ENCODE assay signal across 10 cellular contexts in genomic region chr5:1325870-1326546, GRCh38. TPM values are rescaled to one million over a fixed set of nuclear protein-coding genes. Genes with fewer than 3 reads are reported as not detected.
DNase-seq lines count a peak whose midpoint lies in the region; ATAC-seq and TF ChIP-seq lines count a peak whose summit lies in the region.
"Had no signal": no experiment of that assay in that cellular context is flagged by ENCODE, and none has a peak within 500 bp of the region (broad histone marks: within the 10 kb centered on the region; RNA-seq: fewer than 3 reads in every experiment).

No MANE protein-coding gene starts in this region.

- no peak for TF ChIP-seq CTCF in cardiac muscle cell (IDR thresholded peaks at IDR 0.05; ENCODE audit: low read depth, low read length)
- TF ChIP-seq CTCF in heart right ventricle (IDR thresholded peaks at IDR 0.05) = no peak
- TF ChIP-seq CTCF in RWPE2 (IDR thresholded peaks at IDR 0.05; ENCODE audit: poor library complexity, severe bottlenecking) = no peak
- no peak for TF ChIP-seq CTCF in upper lobe of right lung (IDR thresholded peaks at IDR 0.05)

- peak overlapping the region; percentile 62 for H3K27ac ChIP-seq in cardiac muscle cell
- H3K27ac ChIP-seq in heart right ventricle = no peak overlapping the region
- peak overlapping the region; percentile 100 for H3K27ac ChIP-seq in RWPE2 (ENCODE audit: poor library complexity, severe bottlenecking)
- H3K27ac ChIP-seq in upper lobe of right lung = no peak overlapping the region

- H3K4me1 ChIP-seq in cardiac muscle cell (ENCODE audit: low read depth) = no peaks in the 10 kb centered on the region
- no peaks in the 10 kb centered on the region for H3K4me1 ChIP-seq in heart right ventricle
- peaks cover 35% of the 10 kb centered on the region for H3K4me1 ChIP-seq in RWPE2 (ENCODE audit: insufficient read depth, poor library complexity, severe bottlenecking)
- peaks cover 10% of the 10 kb centered on the region for H3K4me1 ChIP-seq in upper lobe of right lung
- H3K4me1 ChIP-seq: ascending aorta had no signal

- intact Hi-C loops in heart right ventricle (cut with DNase I) (no loop called here), upper lobe of right lung (cut with DNase I) (no loop called here)

- WGBS in heart right ventricle, 2 donors = 89 to 91% methylated on average over 22 of the region's 22 CpGs

- H3K9me3 ChIP-seq in cardiac muscle cell (ENCODE audit: low read depth) = no peaks in the 10 kb centered on the region
- H3K9me3 ChIP-seq in heart right ventricle = no peaks in the 10 kb centered on the region
- no peaks in the 10 kb centered on the region for H3K9me3 ChIP-seq in RWPE2 (ENCODE audit: severe bottlenecking)
- no peaks in the 10 kb centered on the region for H3K9me3 ChIP-seq in upper lobe of right lung
- H3K9me3 ChIP-seq: ascending aorta had no signal

- H3K4me3 ChIP-seq in cardiac muscle cell (no peak overlapping the region), heart right ventricle (no peak overlapping the region), RWPE2 (ENCODE audit: severe bottlenecking) (no peak overlapping the region), upper lobe of right lung (no peak overlapping the region)
- H3K4me3 ChIP-seq: ascending aorta had no signal

- ATAC-seq in heart right ventricle (no peak), RWPE2 (ENCODE audit: low read depth) (peak; percentile 8; the same call in 1 of the 3 replicates), upper lobe of right lung (no peak), HG03025 (IDR thresholded peaks at IDR 0.05; ENCODE audit: low FRiP score, unreplicated experiment) (no peak)

- no peak for DNase-seq in cardiac muscle cell (ENCODE audit: low read depth in 1 of 2, low spot score in 1 of 2)
- DNase-seq in heart right ventricle = no peak
- DNase-seq in RWPE2 (ENCODE audit: low spot score) = peak; percentile 74
- DNase-seq in islet precursor cell = peak; percentile 41
- DNase-seq in upper lobe of right lung = peak; percentile 60
- no peak for DNase-seq in H4 (ENCODE audit: low spot score)
- no peak for DNase-seq in NCI-H524 treated with DMSO at 0.1 percent for 48 hours (lab: John Stamatoyannopoulos, UW)

- H3K27me3 ChIP-seq in cardiac muscle cell (no peaks in the 10 kb centered on the region), heart right ventricle (no peaks in the 10 kb centered on the region), RWPE2 (ENCODE audit: insufficient read depth, poor library complexity, severe bottlenecking) (no peaks in the 10 kb centered on the region), upper lobe of right lung (no peaks in the 10 kb centered on the region)
- H3K27me3 ChIP-seq: ascending aorta had no signal

- H3K36me3 ChIP-seq in cardiac muscle cell (peaks cover 9% of the 10 kb centered on the region), heart right ventricle (peaks cover 0 to 69% (median 39%) of the 10 kb centered on the region in 9 donors), RWPE2 (ENCODE audit: low read depth) (peaks cover 56% of the 10 kb centered on the region), upper lobe of right lung (peaks cover 63% of the 10 kb centered on the region)

RNA-seq across cellular contexts. Expression of gene CLPTM1L, which starts 18.9 kb away (rescaled TPM):
- 78.4 and 109 TPM in 2 replicates for total RNA-seq in cardiac muscle cell
- polyA plus RNA-seq in cardiac muscle cell = 108 and 154 TPM in 2 replicates
- total RNA-seq in heart right ventricle = 10 to 100 TPM; 27.5 to 43.9 (median 32.5) TPM
- 10 to 100 TPM; 21.5 to 78.0 TPM for polyA plus RNA-seq in heart right ventricle
- 153 TPM for total RNA-seq in upper lobe of right lung
- total RNA-seq in H4 (2014; rRNA removed; shearing (Covaris generic)) = 196 and 214 TPM in 2 replicates

RNA-seq across cellular contexts. Expression of gene TERT, which starts 31.1 kb away (rescaled TPM):
- total RNA-seq in cardiac muscle cell (0.30 TPM in 1 of 2 replicates, not detected in the other), heart right ventricle (not detected), upper lobe of right lung (not detected)
- polyA plus RNA-seq in cardiac muscle cell (not detected in 2 replicates), heart right ventricle (not detected)
- total RNA-seq in H4 (2014; rRNA removed; shearing (Covaris generic)) = 0.04 and 0.23 TPM in 2 replicates
- total RNA-seq: ascending aorta, fibroblast of lung had no signal
- polyA plus RNA-seq: fibroblast of lung had no signal

Comparison
In these comparisons a context has a peak if more than half of its experiments do, and no peak if none do; other contexts are left out.
1. H3K27ac ChIP-seq: peak in cardiac muscle cell (single experiment) and RWPE2 (single experiment); none in heart right ventricle (0 of 10) and upper lobe of right lung (single experiment).
2. DNase-seq: peak in RWPE2 (single experiment), islet precursor cell (single experiment) and upper lobe of right lung (single experiment); none in cardiac muscle cell (0 of 2), heart right ventricle (0 of 2), H4 (single experiment) and NCI-H524 treated with DMSO at 0.1 percent for 48 hours (single experiment).